In genomic region chr17:20179031-20179430, GRCh38 we compare ENCODE assay signal across 21 cellular contexts.
DNase-seq lines count a peak whose midpoint lies in the region; ATAC-seq, FAIRE-seq and TF ChIP-seq lines count a peak whose summit lies in the region.
"Had no signal": no experiment of that assay in that cellular context is flagged by ENCODE, and none has a peak within 500 bp of the region (broad histone marks: within the 10 kb centered on the region; RNA-seq: fewer than 3 reads in every experiment).

No MANE protein-coding gene starts in this region.

- H3K4me1 ChIP-seq in A549 = peaks cover 31% of the 10 kb centered on the region
- H3K4me1 ChIP-seq in GM23338 (ENCODE audit: insufficient read depth) = peaks cover 62% of the 10 kb centered on the region
- H3K4me1 ChIP-seq in trophoblast cell (ENCODE audit: control insufficient read depth in 1 of 2, insufficient read depth in 2 of 2, low read length in 2 of 2) = peaks cover 18 to 20% of the 10 kb centered on the region in 2 experiments
- H3K4me1 ChIP-seq: BLaER1, Peyer's patch, SJCRH30 had no signal

- H3K9me2 ChIP-seq in GM23338 (ENCODE audit: insufficient read depth) = no peaks in the 10 kb centered on the region

- no peak overlapping the region for H3K14ac ChIP-seq in trophoblast cell (ENCODE audit: low read length)

- H3K23ac ChIP-seq in trophoblast cell (ENCODE audit: low read length) = no peak overlapping the region

- no peak for TF ChIP-seq POLR2A in A549 (IDR thresholded peaks at IDR 0.05; ENCODE audit: low read length)

- H4K12ac ChIP-seq in trophoblast cell (ENCODE audit: low read depth, low read length) = no peak overlapping the region

- H3K79me2 ChIP-seq in GM23338 (replicated peaks; ENCODE audit: insufficient read depth) (peaks cover 100% of the 10 kb centered on the region), trophoblast cell (ENCODE audit: control insufficient read depth, insufficient read depth, low read length, poor library complexity) (peaks cover 28% of the 10 kb centered on the region)

- no peak overlapping the region for H2BK120ac ChIP-seq in trophoblast cell (ENCODE audit: insufficient read depth, low read length, poor library complexity)

- POLR2A ChIA-PET in A549 (lab: Yijun Ruan, JAX) = no interaction called here

- H2AK5ac ChIP-seq in trophoblast cell (ENCODE audit: low read length) = no peak overlapping the region

- no peak overlapping the region for H3K4me3 Mint-ChIP-seq in GM23338
- H3K4me3 Mint-ChIP-seq: CD4-positive, alpha-beta memory T cell; HFFc6 had no signal

- H3K4me2 ChIP-seq in A549 (no peak overlapping the region), GM23338 (no peak overlapping the region; the same call in 1 of the 2 replicates), trophoblast cell (ENCODE audit: low read length) (no peak overlapping the region)
- H3K4me2 ChIP-seq: BLaER1 had no signal

- H3K36me3 Mint-ChIP-seq in GM23338 (ENCODE audit: low read depth) = no peaks in the 10 kb centered on the region
- H3K36me3 Mint-ChIP-seq: CD4-positive, alpha-beta memory T cell had no signal

- no peak overlapping the region for H3K9ac ChIP-seq in trophoblast cell (ENCODE audit: low read length)
- H3K9ac ChIP-seq: BLaER1 had no signal

- no peak for TF ChIP-seq RAD21 in A549 (conservative IDR thresholded peaks at IDR 0.05 in 1 of 2, IDR thresholded peaks at IDR 0.05 in 1 of 2)

- H2BK5ac ChIP-seq in trophoblast cell (ENCODE audit: low read depth, low read length, poor library complexity) = no peak overlapping the region

- no peaks in the 10 kb centered on the region; the same call in 2 of the 3 replicates for H3K9me3 Mint-ChIP-seq in GM23338
- H3K9me3 Mint-ChIP-seq: CD4-positive, alpha-beta memory T cell; HFFc6 had no signal

- WGBS in A549 (ENCODE audit: missing lambda C conversion rate) = 91% methylated on average over 3 of the region's 3 CpGs
- no CpG with 5 or more reads among the region's 3 CpGs for WGBS in trophoblast cell (ENCODE audit: extremely low coverage, insufficient coverage, insufficient read length)

- H3K4me3 ChIP-seq in A549 (no peak overlapping the region), GM23338 (no peak overlapping the region), trophoblast cell (ENCODE audit: low read depth, low read length) (no peak overlapping the region)
- H3K4me3 ChIP-seq: BLaER1, Peyer's patch, SJCRH30 had no signal

- H2AFZ ChIP-seq in GM23338 (no peak overlapping the region), trophoblast cell (ENCODE audit: insufficient read depth, low read length, poor library complexity) (no peak overlapping the region)

- CTCF ChIA-PET in A549 (lab: Yijun Ruan, JAX) = interaction anchor here (0.6 to 2.1 kb wide), 11 partner anchors 9 to 57 kb away, joined by 3 to 7 read pairs (median 4); no protein-coding TSS in a partner anchor

- peaks cover 60% of the 10 kb centered on the region for H3K4me1 Mint-ChIP-seq in GM23338
- H3K4me1 Mint-ChIP-seq: CD4-positive, alpha-beta memory T cell had no signal

- H4K8ac ChIP-seq in trophoblast cell (ENCODE audit: low read depth, low read length) = no peak overlapping the region

- peaks cover 10% of the 10 kb centered on the region for H4K20me1 ChIP-seq in GM23338 (replicated peaks; ENCODE audit: insufficient read depth)
- H4K20me1 ChIP-seq: BLaER1 had no signal

- peaks cover 14% of the 10 kb centered on the region for H3K79me1 ChIP-seq in trophoblast cell (ENCODE audit: low read length)

- H3K18ac ChIP-seq in trophoblast cell (ENCODE audit: low read length) = no peak overlapping the region

- no peak for TF ChIP-seq EP300 in A549 (IDR thresholded peaks at IDR 0.05)

- DNase-seq in A549 (ENCODE audit: low read depth in 1 of 2, low spot score in 1 of 2) = no peak
- no peak for DNase-seq in GM23338 (ENCODE audit: low spot score)
- DNase-seq in trophoblast cell = no peak
- DNase-seq in amniotic stem cell (lab: John Stamatoyannopoulos, UW) = no peak
- no peak for DNase-seq in inferior parietal cortex (ENCODE audit: extremely low spot score)
- DNase-seq: Caco-2; CD4-positive, alpha-beta memory T cell; DMS 273 treated with DMSO at 0.1 percent for 48 hours; DMS79 treated with DMSO at 0.1 percent for 48 hours; H7; HFFc6; Karpas-422; MV-4-11; NCI-H187; NCI-H510A; NCI-H748 treated with DMSO at 0.1 percent for 48 hours; Peyer's patch; SJCRH30 had no signal

- peaks cover 8% of the 10 kb centered on the region for H3K27me3 Mint-ChIP-seq in GM23338 (ENCODE audit: insufficient read depth, low read depth, poor library complexity)

- peak overlapping the region; percentile 71 for H3K4ac ChIP-seq in trophoblast cell (ENCODE audit: low read depth, low read length)

- H4K91ac ChIP-seq in trophoblast cell (ENCODE audit: low read depth, low read length) = no peak overlapping the region

- H3K36me3 ChIP-seq in GM23338 (ENCODE audit: insufficient read depth) (no peaks in the 10 kb centered on the region), trophoblast cell (ENCODE audit: control insufficient read depth in 1 of 2, insufficient read depth in 2 of 2, low read length in 2 of 2) (no peaks in the 10 kb centered on the region)
- H3K36me3 ChIP-seq: BLaER1, Peyer's patch, SJCRH30 had no signal

- peak in 1 of 2 experiments; percentile 49; a peak in 3 of 6 replicates for ATAC-seq in A549
- ATAC-seq in GM23338 = peak; percentile 58
- no peak for ATAC-seq in GM21390 (IDR thresholded peaks at IDR 0.05; ENCODE audit: unreplicated experiment)

- H3F3A ChIP-seq in GM23338 (replicated peaks; ENCODE audit: low read depth) = no peaks in the 10 kb centered on the region

- no peaks in the 10 kb centered on the region for H3K9me3 ChIP-seq in A549
- no peaks in the 10 kb centered on the region for H3K9me3 ChIP-seq in trophoblast cell (ENCODE audit: insufficient read depth, low read depth, low read length)
- H3K9me3 ChIP-seq: BLaER1, Caco-2, Peyer's patch, SJCRH30 had no signal

- H3K27ac Mint-ChIP-seq in GM23338 = peak overlapping the region; percentile 52; the same call in 1 of the 2 replicates
- H3K27ac Mint-ChIP-seq: CD4-positive, alpha-beta memory T cell; HFFc6 had no signal

- no peak for TF ChIP-seq CTCF in A549 (IDR thresholded peaks at IDR 0.05)
- no peak for TF ChIP-seq CTCF in GM23338 (conservative IDR thresholded peaks at IDR 0.05; ENCODE audit: low read depth in 2 of 2)

- peak; percentile 13 for FAIRE-seq in A549 (lab: Jason Lieb, UNC)

- H3K27me3 ChIP-seq in GM23338 (ENCODE audit: insufficient read depth) (no peaks in the 10 kb centered on the region), trophoblast cell (ENCODE audit: insufficient read depth, low read length) (no peaks in the 10 kb centered on the region)
- H3K27me3 ChIP-seq: BLaER1, Peyer's patch, SJCRH30 had no signal

- H3K27ac ChIP-seq in A549 (no peak overlapping the region), GM23338 (ENCODE audit: low read depth) (no peak overlapping the region), cingulate gyrus (ENCODE audit: low read depth, low read length) (peak overlapping the region; percentile 16), trophoblast cell (ENCODE audit: low read depth, low read length) (no peak overlapping the region)
- H3K27ac ChIP-seq: BLaER1, Peyer's patch, SJCRH30 had no signal

- H2BK12ac ChIP-seq in trophoblast cell (ENCODE audit: low read length) = no peak overlapping the region

TF ChIP-seq in A549, 52 proteins besides CTCF, POLR2A, EP300 and RAD21:
- no peak for TF ChIP-seq TP53 (CRISPR knock-in tag; IDR thresholded peaks at IDR 0.05)
- no peak for TF ChIP-seq POLR2AphosphoS2 (conservative IDR thresholded peaks at IDR 0.05; ENCODE audit: low read length)
- TF ChIP-seq NPAS2 (CRISPR knock-in tag; IDR thresholded peaks at IDR 0.05; ENCODE audit: borderline replicate concordance) = no peak
- TF ChIP-seq NR3C1 (IDR thresholded peaks at IDR 0.05) = no peak
- TF ChIP-seq EHF (CRISPR knock-in tag; IDR thresholded peaks at IDR 0.05) = no peak
- TF ChIP-seq KDM1A (IDR thresholded peaks at IDR 0.05; ENCODE audit: low read depth) = no peak
- TF ChIP-seq RNF2 (IDR thresholded peaks at IDR 0.05; ENCODE audit: borderline replicate concordance, low read depth) = no peak
- no peak for TF ChIP-seq PHF8 (IDR thresholded peaks at IDR 0.05; ENCODE audit: borderline replicate concordance, low read depth)
- TF ChIP-seq, protein P1, sequence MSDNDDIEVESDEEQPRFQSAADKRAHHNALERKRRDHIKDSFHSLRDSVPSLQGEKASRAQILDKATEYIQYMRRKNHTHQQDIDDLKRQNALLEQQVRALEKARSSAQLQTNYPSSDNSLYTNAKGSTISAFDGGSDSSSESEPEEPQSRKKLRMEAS (IDR thresholded peaks at IDR 0.05) = no peak
- no peak for TF ChIP-seq CHD2 (IDR thresholded peaks at IDR 0.05; ENCODE audit: low read length, partially characterized antibody)
- no peak for TF ChIP-seq HOXB5 (CRISPR knock-in tag; IDR thresholded peaks at IDR 0.05)

TF ChIP-seq in GM23338, 12 proteins besides CTCF, POLR2A, EP300 and RAD21 (continues in another document):
- TF ChIP-seq NANOG (IDR thresholded peaks at IDR 0.05; ENCODE audit: borderline replicate concordance) (no peak), ZNF331 (CRISPR knock-in tag; IDR thresholded peaks at IDR 0.05; ENCODE audit: low read depth) (no peak), JUNB (IDR thresholded peaks at IDR 0.05; ENCODE audit: unreplicated experiment) (no peak), ZNF114 (CRISPR knock-in tag; IDR thresholded peaks at IDR 0.05) (no peak), EZH2 (IDR thresholded peaks at IDR 0.05; ENCODE audit: low read depth, unreplicated experiment) (no peak)
- TF ChIP-seq, protein P2, sequence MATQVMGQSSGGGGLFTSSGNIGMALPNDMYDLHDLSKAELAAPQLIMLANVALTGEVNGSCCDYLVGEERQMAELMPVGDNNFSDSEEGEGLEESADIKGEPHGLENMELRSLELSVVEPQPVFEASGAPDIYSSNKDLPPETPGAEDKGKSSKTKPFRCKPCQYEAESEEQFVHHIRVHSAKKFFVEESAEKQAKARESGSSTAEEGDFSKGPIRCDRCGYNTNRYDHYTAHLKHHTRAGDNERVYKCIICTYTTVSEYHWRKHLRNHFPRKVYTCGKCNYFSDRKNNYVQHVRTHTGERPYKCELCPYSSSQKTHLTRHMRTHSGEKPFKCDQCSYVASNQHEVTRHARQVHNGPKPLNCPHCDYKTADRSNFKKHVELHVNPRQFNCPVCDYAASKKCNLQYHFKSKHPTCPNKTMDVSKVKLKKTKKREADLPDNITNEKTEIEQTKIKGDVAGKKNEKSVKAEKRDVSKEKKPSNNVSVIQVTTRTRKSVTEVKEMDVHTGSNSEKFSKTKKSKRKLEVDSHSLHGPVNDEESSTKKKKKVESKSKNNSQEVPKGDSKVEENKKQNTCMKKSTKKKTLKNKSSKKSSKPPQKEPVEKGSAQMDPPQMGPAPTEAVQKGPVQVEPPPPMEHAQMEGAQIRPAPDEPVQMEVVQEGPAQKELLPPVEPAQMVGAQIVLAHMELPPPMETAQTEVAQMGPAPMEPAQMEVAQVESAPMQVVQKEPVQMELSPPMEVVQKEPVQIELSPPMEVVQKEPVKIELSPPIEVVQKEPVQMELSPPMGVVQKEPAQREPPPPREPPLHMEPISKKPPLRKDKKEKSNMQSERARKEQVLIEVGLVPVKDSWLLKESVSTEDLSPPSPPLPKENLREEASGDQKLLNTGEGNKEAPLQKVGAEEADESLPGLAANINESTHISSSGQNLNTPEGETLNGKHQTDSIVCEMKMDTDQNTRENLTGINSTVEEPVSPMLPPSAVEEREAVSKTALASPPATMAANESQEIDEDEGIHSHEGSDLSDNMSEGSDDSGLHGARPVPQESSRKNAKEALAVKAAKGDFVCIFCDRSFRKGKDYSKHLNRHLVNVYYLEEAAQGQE (IDR thresholded peaks at IDR 0.05; ENCODE audit: unreplicated experiment) = no peak
